11 cellular contexts compared by ENCODE assay signal in the genomic region with DNA sequence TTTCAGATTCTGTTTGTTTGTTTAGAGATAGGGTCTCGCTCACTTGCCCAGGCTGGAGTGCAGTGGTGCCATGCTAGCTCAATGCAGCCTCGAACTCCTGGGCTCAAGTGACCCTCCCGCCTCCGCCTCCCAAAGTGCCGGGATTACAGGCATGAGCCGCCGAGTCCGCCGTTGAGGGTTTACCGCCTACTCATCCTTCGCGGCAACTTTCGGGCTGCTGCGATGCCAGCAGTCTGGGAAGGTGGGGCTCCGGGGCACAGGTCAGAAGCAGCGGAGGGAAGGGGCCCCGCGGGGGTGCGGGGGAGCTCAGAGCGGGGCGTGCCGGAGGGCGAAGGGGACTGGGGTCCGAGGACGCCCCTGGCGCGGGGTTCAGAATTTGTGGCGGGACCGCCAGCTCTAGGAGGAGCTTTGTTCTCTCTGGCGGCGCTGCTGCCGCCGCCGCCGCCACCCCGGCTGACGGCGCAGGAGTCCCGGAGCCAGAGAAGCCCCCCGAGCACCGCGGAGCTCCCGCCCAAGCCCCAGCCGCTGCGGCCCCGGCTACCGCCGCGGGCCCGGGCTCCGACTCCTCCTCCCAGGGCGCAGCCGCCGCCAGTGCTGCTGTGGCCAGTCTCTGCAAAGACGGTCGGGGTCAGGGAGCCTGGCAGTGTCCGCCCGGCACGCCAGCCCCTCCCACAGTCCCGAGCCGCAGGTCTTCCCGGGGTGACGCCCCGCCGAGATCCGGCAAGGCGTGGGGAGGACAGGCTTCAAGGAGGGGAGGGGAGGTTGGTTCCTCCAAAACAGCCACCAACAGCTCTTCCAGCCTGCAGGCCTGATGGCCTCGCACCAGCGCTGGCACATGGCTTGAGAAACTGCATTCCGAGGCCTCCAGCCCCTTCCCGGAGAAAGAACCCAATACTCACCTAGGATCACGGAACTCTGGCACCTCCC. TPM values are rescaled to one million over a fixed set of nuclear protein-coding genes. Genes with fewer than 3 reads are reported as not detected.
A peak's percentile ranks its signal among the peaks of the same experiment; 100 is the strongest.
DNase-seq lines count a peak whose midpoint lies in the region; ATAC-seq, FAIRE-seq and TF ChIP-seq lines count a peak whose summit lies in the region.
"Had no signal": no experiment of that assay in that cellular context is flagged by ENCODE, and none has a peak within 500 bp of the region (broad histone marks: within the 10 kb centered on the region; RNA-seq: fewer than 3 reads in every experiment).

No MANE protein-coding gene starts in this region.

- no peak overlapping the region for H3K27ac ChIP-seq in GM23338 (ENCODE audit: low read depth)
- no peak overlapping the region for H3K27ac ChIP-seq in left ventricle myocardium inferior (replicated peaks)
- no peak overlapping the region for H3K27ac ChIP-seq in vagina

- FAIRE-seq in frontal cortex (lab: Jason Lieb, UNC), result no peak

- H3K4me3 Mint-ChIP-seq in GM23338, result peak overlapping the region; percentile 71

- peak overlapping the region; percentile 83 for H3K4me2 ChIP-seq in GM23338

- H3K27me3 ChIP-seq in GM23338 (ENCODE audit: insufficient read depth), result peaks cover 40% of the 10 kb centered on the region
- H3K27me3 ChIP-seq in left ventricle myocardium inferior (ENCODE audit: low read depth), result peaks cover 76% of the 10 kb centered on the region
- H3K27me3 ChIP-seq in BE2C, result peaks cover 46% of the 10 kb centered on the region
- no peaks in the 10 kb centered on the region for H3K27me3 ChIP-seq in vagina

- TF ChIP-seq POLR2A in vagina (IDR thresholded peaks at IDR 0.05), result no peak

- peaks cover 3% of the 10 kb centered on the region; the same call in 2 of the 3 replicates for H3K4me1 Mint-ChIP-seq in GM23338

- no peaks in the 10 kb centered on the region; the same call in 1 of the 2 replicates for H3K4me1 ChIP-seq in GM23338 (ENCODE audit: insufficient read depth)
- H3K4me1 ChIP-seq in left ventricle myocardium inferior, result peaks cover 7% of the 10 kb centered on the region
- H3K4me1 ChIP-seq in BE2C, result no peaks in the 10 kb centered on the region
- H3K4me1 ChIP-seq in vagina, result peaks cover 9% of the 10 kb centered on the region

- no peaks in the 10 kb centered on the region for H3K36me3 Mint-ChIP-seq in GM23338 (ENCODE audit: low read depth)

- no peaks in the 10 kb centered on the region for H3K9me3 Mint-ChIP-seq in GM23338

- TF ChIP-seq CTCF in GM23338 (conservative IDR thresholded peaks at IDR 0.05; ENCODE audit: low read depth in 2 of 2) (no peak), left ventricle myocardium inferior (IDR thresholded peaks at IDR 0.05; ENCODE audit: borderline replicate concordance) (no peak), BE2C (IDR thresholded peaks at IDR 0.05; ENCODE audit: low read depth, low read length) (no peak), vagina (IDR thresholded peaks at IDR 0.05) (no peak)

- H3K4me3 ChIP-seq in GM23338, result peak overlapping the region; percentile 60
- H3K4me3 ChIP-seq in left ventricle myocardium inferior, result peak overlapping the region; percentile 49
- no peak overlapping the region for H3K4me3 ChIP-seq in BE2C (ENCODE audit: low read depth, low read length)
- H3K4me3 ChIP-seq in vagina, result peak overlapping the region in 1 of 2 donors; percentile 23

- no peaks in the 10 kb centered on the region for H3K36me3 ChIP-seq in GM23338 (ENCODE audit: insufficient read depth)
- H3K36me3 ChIP-seq in left ventricle myocardium inferior, result no peaks in the 10 kb centered on the region
- H3K36me3 ChIP-seq in BE2C, result no peaks in the 10 kb centered on the region
- H3K36me3 ChIP-seq in vagina, result no peaks in the 10 kb centered on the region

- H2AFZ ChIP-seq in GM23338, result peak overlapping the region; percentile 98

- no peak overlapping the region for H3K27ac Mint-ChIP-seq in GM23338

- peaks cover 4% of the 10 kb centered on the region; the same call in 1 of the 2 replicates for H3F3A ChIP-seq in GM23338 (replicated peaks; ENCODE audit: low read depth)

- H3K27me3 Mint-ChIP-seq in GM23338 (ENCODE audit: insufficient read depth, low read depth, poor library complexity), result peaks cover 29% of the 10 kb centered on the region

- H3K9me3 ChIP-seq in left ventricle myocardium inferior (replicated peaks) (no peaks in the 10 kb centered on the region), BE2C (no peaks in the 10 kb centered on the region), vagina (no peaks in the 10 kb centered on the region)

- DNase-seq in GM23338 (ENCODE audit: low spot score) (peak; percentile 69), activated T-cell treated with anti-CD3 and anti-CD28 coated beads for 1 hour (ENCODE audit: low read depth) (peak; percentile 19), left ventricle myocardium inferior (no peak), BE2C (no peak), frontal cortex (ENCODE audit: low spot score in 2 of 2) (no peak), NCI-H187 treated with DMSO at 0.1 percent for 48 hours (lab: John Stamatoyannopoulos, UW) (no peak), vagina (ENCODE audit: extremely low spot score in 2 of 2) (no peak)
- DNase-seq in stimulated activated CD4-positive, alpha-beta T cell treated with anti-CD3 and anti-CD28 coated beads, Interleukin-12 subunit alpha, Interleukin-12 subunit beta, amount 100 ng/mL, for 48 hours (ENCODE audit: low read depth in 2 of 3, low spot score in 1 of 3), result peak in 2 of 3 donors; percentile 4 to 5
- DNase-seq: NCI-H69 had no signal

- ATAC-seq in GM23338, result peak; percentile 91
- ATAC-seq: activated CD4-positive, CD25-positive, alpha-beta regulatory T cell treated with anti-CD3 and anti-CD28 coated beads, Interleukin-2, amount 50 U/mL, for 24 hours had no signal

- no peaks in the 10 kb centered on the region for H3K79me2 ChIP-seq in GM23338 (replicated peaks; ENCODE audit: insufficient read depth)

- no peaks in the 10 kb centered on the region for H3K9me2 ChIP-seq in GM23338 (ENCODE audit: insufficient read depth)

- intact Hi-C loops in left ventricle myocardium inferior (cut with micrococcal nuclease), result no loop called here
- intact Hi-C loops in vagina (cut with DNase I), result no loop called here

- peaks cover 5% of the 10 kb centered on the region; the same call in 1 of the 2 replicates for H4K20me1 ChIP-seq in GM23338 (replicated peaks; ENCODE audit: insufficient read depth)

TF ChIP-seq in GM23338, 12 proteins besides CTCF, POLR2A, EP300 and RAD21:
- TF ChIP-seq EZH2 (IDR thresholded peaks at IDR 0.05; ENCODE audit: low read depth, unreplicated experiment) (no peak), EZH2phosphoT487 (IDR thresholded peaks at IDR 0.05; ENCODE audit: unreplicated experiment) (no peak), ZNF114 (CRISPR knock-in tag; IDR thresholded peaks at IDR 0.05) (no peak), POLR2AphosphoS5 (IDR thresholded peaks at IDR 0.05; ENCODE audit: low read depth) (no peak), ZNF331 (CRISPR knock-in tag; IDR thresholded peaks at IDR 0.05; ENCODE audit: low read depth) (no peak), JUNB (IDR thresholded peaks at IDR 0.05; ENCODE audit: unreplicated experiment) (no peak), CREB1 (CRISPR knock-in tag; IDR thresholded peaks at IDR 0.05; ENCODE audit: low read depth) (no peak)
- TF ChIP-seq, protein P1, sequence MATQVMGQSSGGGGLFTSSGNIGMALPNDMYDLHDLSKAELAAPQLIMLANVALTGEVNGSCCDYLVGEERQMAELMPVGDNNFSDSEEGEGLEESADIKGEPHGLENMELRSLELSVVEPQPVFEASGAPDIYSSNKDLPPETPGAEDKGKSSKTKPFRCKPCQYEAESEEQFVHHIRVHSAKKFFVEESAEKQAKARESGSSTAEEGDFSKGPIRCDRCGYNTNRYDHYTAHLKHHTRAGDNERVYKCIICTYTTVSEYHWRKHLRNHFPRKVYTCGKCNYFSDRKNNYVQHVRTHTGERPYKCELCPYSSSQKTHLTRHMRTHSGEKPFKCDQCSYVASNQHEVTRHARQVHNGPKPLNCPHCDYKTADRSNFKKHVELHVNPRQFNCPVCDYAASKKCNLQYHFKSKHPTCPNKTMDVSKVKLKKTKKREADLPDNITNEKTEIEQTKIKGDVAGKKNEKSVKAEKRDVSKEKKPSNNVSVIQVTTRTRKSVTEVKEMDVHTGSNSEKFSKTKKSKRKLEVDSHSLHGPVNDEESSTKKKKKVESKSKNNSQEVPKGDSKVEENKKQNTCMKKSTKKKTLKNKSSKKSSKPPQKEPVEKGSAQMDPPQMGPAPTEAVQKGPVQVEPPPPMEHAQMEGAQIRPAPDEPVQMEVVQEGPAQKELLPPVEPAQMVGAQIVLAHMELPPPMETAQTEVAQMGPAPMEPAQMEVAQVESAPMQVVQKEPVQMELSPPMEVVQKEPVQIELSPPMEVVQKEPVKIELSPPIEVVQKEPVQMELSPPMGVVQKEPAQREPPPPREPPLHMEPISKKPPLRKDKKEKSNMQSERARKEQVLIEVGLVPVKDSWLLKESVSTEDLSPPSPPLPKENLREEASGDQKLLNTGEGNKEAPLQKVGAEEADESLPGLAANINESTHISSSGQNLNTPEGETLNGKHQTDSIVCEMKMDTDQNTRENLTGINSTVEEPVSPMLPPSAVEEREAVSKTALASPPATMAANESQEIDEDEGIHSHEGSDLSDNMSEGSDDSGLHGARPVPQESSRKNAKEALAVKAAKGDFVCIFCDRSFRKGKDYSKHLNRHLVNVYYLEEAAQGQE (IDR thresholded peaks at IDR 0.05; ENCODE audit: unreplicated experiment), result no peak
- TF ChIP-seq, protein P2, sequence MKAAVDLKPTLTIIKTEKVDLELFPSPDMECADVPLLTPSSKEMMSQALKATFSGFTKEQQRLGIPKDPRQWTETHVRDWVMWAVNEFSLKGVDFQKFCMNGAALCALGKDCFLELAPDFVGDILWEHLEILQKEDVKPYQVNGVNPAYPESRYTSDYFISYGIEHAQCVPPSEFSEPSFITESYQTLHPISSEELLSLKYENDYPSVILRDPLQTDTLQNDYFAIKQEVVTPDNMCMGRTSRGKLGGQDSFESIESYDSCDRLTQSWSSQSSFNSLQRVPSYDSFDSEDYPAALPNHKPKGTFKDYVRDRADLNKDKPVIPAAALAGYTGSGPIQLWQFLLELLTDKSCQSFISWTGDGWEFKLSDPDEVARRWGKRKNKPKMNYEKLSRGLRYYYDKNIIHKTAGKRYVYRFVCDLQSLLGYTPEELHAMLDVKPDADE (IDR thresholded peaks at IDR 0.05), result no peak

RNA-seq across cellular contexts. Expression of a gene that starts 10.9 kb away (rescaled TPM):
- total RNA-seq in GM23338 (2014; rRNA removed; shearing (Covaris generic)), result not detected in 2 replicates
- not detected in 2 replicates for polyA plus RNA-seq in GM23338 (2016; fragmentation: Nextera tagmentation; extraction: Ambion mirVana)
- total RNA-seq in left ventricle myocardium inferior (not detected), frontal cortex (not detected), vagina (2.5 TPM)
- polyA plus RNA-seq in BE2C (2012; ENCODE audit: insufficient read depth, insufficient read length, low read depth), result not detected
- total RNA-seq: myocyte had no signal

RNA-seq across cellular contexts. Expression of a gene that starts 34.0 kb away (rescaled TPM):
- total RNA-seq in GM23338 (2014; rRNA removed; shearing (Covaris generic)), result not detected in 2 replicates
- polyA plus RNA-seq in GM23338 (2016; fragmentation: Nextera tagmentation; extraction: Ambion mirVana), result not detected in 2 replicates
- total RNA-seq in left ventricle myocardium inferior (not detected), frontal cortex (0.82 TPM), vagina (886 TPM)
- not detected for polyA plus RNA-seq in BE2C (2012; ENCODE audit: insufficient read depth, insufficient read length, low read depth)
- total RNA-seq: myocyte had no signal

Comparison
In these comparisons a context has a peak if more than half of its experiments do, and no peak if none do; other contexts are left out.
1. DNase-seq: peak in GM23338 (single experiment), activated T-cell treated with anti-CD3 and anti-CD28 coated beads for 1 hour (single experiment) and stimulated activated CD4-positive, alpha-beta T cell treated with anti-CD3 and anti-CD28 coated beads, Interleukin-12 subunit alpha, Interleukin-12 subunit beta, amount 100 ng/mL, for 48 hours (2 of 3); none in left ventricle myocardium inferior (single experiment), BE2C (single experiment), frontal cortex (0 of 2), NCI-H187 treated with DMSO at 0.1 percent for 48 hours (single experiment) and vagina (0 of 2).
2. RNA of a gene that starts 34.0 kb away (total RNA-seq): 886 TPM in vagina (single experiment); 0.82 TPM in frontal cortex (single experiment), not detected in left ventricle myocardium inferior (single experiment) and not detected in GM23338; every median in the first group is over 100 times any median in the second.